8 cellular contexts compared by ENCODE assay signal in the genomic region with DNA sequence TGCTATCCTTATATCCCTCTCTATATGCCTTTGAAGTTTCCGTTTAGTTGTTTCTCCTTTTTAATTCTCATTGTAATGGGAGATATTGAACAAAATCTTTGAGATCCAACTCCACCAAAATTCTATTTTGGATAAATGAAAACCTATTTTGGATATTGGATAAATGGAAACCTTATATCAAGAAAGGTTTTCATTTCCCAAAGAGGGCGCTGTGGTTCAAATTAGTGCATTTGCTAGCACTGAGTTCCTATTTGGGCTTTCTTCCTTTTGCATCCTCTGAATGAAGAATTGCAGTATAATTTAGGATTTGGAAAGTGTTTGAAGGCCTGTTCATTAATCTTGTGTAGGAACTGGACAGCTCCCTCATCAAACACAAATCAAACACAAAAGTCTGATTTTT.
A peak's percentile ranks its signal among the peaks of the same experiment; 100 is the strongest.
DNase-seq lines count a peak whose midpoint lies in the region; ATAC-seq, FAIRE-seq and TF ChIP-seq lines count a peak whose summit lies in the region.
"Had no signal": no experiment of that assay in that cellular context is flagged by ENCODE, and none has a peak within 500 bp of the region (broad histone marks: within the 10 kb centered on the region; RNA-seq: fewer than 3 reads in every experiment).

No MANE protein-coding gene starts in this region.

- no peaks in the 10 kb centered on the region for H3K9me2 ChIP-seq in DOHH2 (replicated peaks; ENCODE audit: control insufficient read depth, low read length)

- no peak for ATAC-seq in omental fat pad (ENCODE audit: low FRiP score)

- TF ChIP-seq POLR2A in sigmoid colon (IDR thresholded peaks at IDR 0.05) (no peak), prostate gland (IDR thresholded peaks at IDR 0.05) (no peak)

- FAIRE-seq in astrocyte (lab: Jason Lieb, UNC) = no peak

- TF ChIP-seq CTCF in DOHH2 (IDR thresholded peaks at IDR 0.05; ENCODE audit: low read depth, low read length, poor library complexity, severe bottlenecking) = peak; percentile 78
- peak; percentile 61 for TF ChIP-seq CTCF in astrocyte (IDR thresholded peaks at IDR 0.05; ENCODE audit: insufficient read depth, low read depth, low read length)
- TF ChIP-seq CTCF in sigmoid colon (IDR thresholded peaks at IDR 0.05) = no peak
- TF ChIP-seq CTCF in prostate gland (IDR thresholded peaks at IDR 0.05) = no peak
- TF ChIP-seq CTCF in omental fat pad (IDR thresholded peaks at IDR 0.05) = no peak

- no peaks in the 10 kb centered on the region for H3K9me3 ChIP-seq in DOHH2 (ENCODE audit: control insufficient read depth, insufficient read depth, low read length)
- H3K9me3 ChIP-seq in astrocyte (ENCODE audit: insufficient read depth, low read depth, low read length) = peaks cover 3% of the 10 kb centered on the region
- no peaks in the 10 kb centered on the region for H3K9me3 ChIP-seq in sigmoid colon
- H3K9me3 ChIP-seq in prostate gland = no peaks in the 10 kb centered on the region

- H3K4me2 ChIP-seq in DOHH2 (ENCODE audit: low read length) (no peak overlapping the region), astrocyte (ENCODE audit: low read length) (no peak overlapping the region)

- H3K4me1 ChIP-seq in DOHH2 (ENCODE audit: control insufficient read depth, low read length) = no peaks in the 10 kb centered on the region
- no peaks in the 10 kb centered on the region for H3K4me1 ChIP-seq in astrocyte (ENCODE audit: insufficient read depth, low read length)
- H3K4me1 ChIP-seq in sigmoid colon = no peaks in the 10 kb centered on the region
- no peaks in the 10 kb centered on the region for H3K4me1 ChIP-seq in prostate gland (replicated peaks)

- no peak overlapping the region for H3K27ac Mint-ChIP-seq in astrocyte (ENCODE audit: unreplicated experiment)

- intact Hi-C loops in sigmoid colon (cut with DNase I) (no loop called here), prostate gland (cut with DNase I) (no loop called here)

- no peaks in the 10 kb centered on the region for H3F3A ChIP-seq in DOHH2 (ENCODE audit: control insufficient read depth, insufficient read depth)

- 53 to 65% methylated on average over 2 of the region's 2 CpGs for WGBS in sigmoid colon, 2 donors
- WGBS in prostate gland = 53% methylated on average over 2 of the region's 2 CpGs

- H3K4me1 Mint-ChIP-seq in astrocyte (ENCODE audit: low read depth, unreplicated experiment) = no peaks in the 10 kb centered on the region

- no peaks in the 10 kb centered on the region for H3K79me2 ChIP-seq in DOHH2 (ENCODE audit: control insufficient read depth, low read length)
- no peaks in the 10 kb centered on the region for H3K79me2 ChIP-seq in astrocyte (ENCODE audit: insufficient read depth, low read length)

- H3K36me3 Mint-ChIP-seq in astrocyte (ENCODE audit: low read depth, unreplicated experiment) = no peaks in the 10 kb centered on the region

- H3K4me3 Mint-ChIP-seq in astrocyte (ENCODE audit: unreplicated experiment) = no peak overlapping the region

- peak; percentile 59 for DNase-seq in HT-29 (ENCODE audit: low spot score)
- DNase-seq in astrocyte (ENCODE audit: low read depth) = peak; percentile 16
- DNase-seq in medulla oblongata (ENCODE audit: extremely low spot score) = peak; percentile 24
- no peak for DNase-seq in sigmoid colon
- no peak for DNase-seq in prostate gland (ENCODE audit: low spot score)
- no peak for DNase-seq in omental fat pad (ENCODE audit: low spot score)
- DNase-seq: stimulated activated naive CD4-positive, alpha-beta T cell had no signal

- no peak overlapping the region for H2AFZ ChIP-seq in astrocyte (ENCODE audit: low read depth, low read length)

- H3K36me3 ChIP-seq in DOHH2 (ENCODE audit: control insufficient read depth, low read length) = no peaks in the 10 kb centered on the region
- H3K36me3 ChIP-seq in astrocyte (ENCODE audit: insufficient read depth, low read length) = no peaks in the 10 kb centered on the region
- no peaks in the 10 kb centered on the region for H3K36me3 ChIP-seq in sigmoid colon
- no peaks in the 10 kb centered on the region for H3K36me3 ChIP-seq in prostate gland

- H3K27me3 ChIP-seq in DOHH2 (ENCODE audit: control insufficient read depth, low read length) = peaks cover 13% of the 10 kb centered on the region
- no peaks in the 10 kb centered on the region for H3K27me3 ChIP-seq in astrocyte (ENCODE audit: insufficient read depth, low read length)
- no peaks in the 10 kb centered on the region for H3K27me3 ChIP-seq in sigmoid colon
- H3K27me3 ChIP-seq in prostate gland (replicated peaks; ENCODE audit: insufficient read depth) = no peaks in the 10 kb centered on the region

- H3K9ac ChIP-seq in astrocyte (ENCODE audit: low read length) = no peak overlapping the region

- H3K4me3 ChIP-seq in DOHH2 (ENCODE audit: low read length) = no peak overlapping the region
- no peak overlapping the region for H3K4me3 ChIP-seq in astrocyte (ENCODE audit: insufficient read depth, low read depth, low read length)
- H3K4me3 ChIP-seq in sigmoid colon = no peak overlapping the region
- no peak overlapping the region for H3K4me3 ChIP-seq in prostate gland

- H3K27me3 Mint-ChIP-seq in astrocyte (ENCODE audit: low read depth, unreplicated experiment) = no peaks in the 10 kb centered on the region

- H3K9me3 Mint-ChIP-seq in astrocyte (ENCODE audit: unreplicated experiment) = no peaks in the 10 kb centered on the region

- H3K27ac ChIP-seq in DOHH2 (ENCODE audit: low read depth, low read length) (no peak overlapping the region), astrocyte (ENCODE audit: low read depth, low read length) (no peak overlapping the region), sigmoid colon (no peak overlapping the region), prostate gland (no peak overlapping the region)

- H4K20me1 ChIP-seq in DOHH2 (ENCODE audit: control insufficient read depth, insufficient read depth, low read depth, low read length) = no peaks in the 10 kb centered on the region
- H4K20me1 ChIP-seq in astrocyte (ENCODE audit: insufficient read depth, low read length) = no peaks in the 10 kb centered on the region

- TF ChIP-seq EP300 in sigmoid colon (IDR thresholded peaks at IDR 0.05) = no peak

Comparison
In these comparisons a context has a peak if more than half of its experiments do, and no peak if none do; other contexts are left out.
1. CTCF ChIP-seq: peak in DOHH2 (single experiment) and astrocyte (single experiment); none in sigmoid colon (0 of 4), prostate gland (0 of 4) and omental fat pad (0 of 3).
2. DNase-seq: peak in HT-29 (single experiment), astrocyte (single experiment) and medulla oblongata (single experiment); none in sigmoid colon (single experiment), prostate gland (single experiment) and omental fat pad (single experiment).